Comparison of ENCODE assay signal across 15 cellular contexts in the genomic region with DNA sequence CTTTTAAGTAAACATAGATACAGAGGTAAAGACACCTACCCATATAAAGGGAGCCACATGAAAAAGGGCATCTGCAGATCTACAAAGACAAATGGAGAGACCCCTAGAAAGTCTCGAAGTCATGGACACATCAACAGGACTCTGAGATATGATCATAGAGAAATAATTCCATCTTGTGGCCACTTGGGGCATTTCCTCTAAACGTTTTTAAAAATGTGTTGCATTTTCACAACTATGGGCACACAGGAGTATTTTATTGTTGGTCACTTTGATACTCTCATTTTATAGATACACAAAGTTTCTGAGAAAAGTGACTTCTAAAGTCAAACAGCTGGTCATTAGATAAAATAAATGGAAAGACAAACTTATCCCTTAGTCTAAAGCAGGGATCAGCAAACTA.
"Had no signal": no experiment of that assay in that cellular context is flagged by ENCODE, and none has a peak within 500 bp of the region (broad histone marks: within the 10 kb centered on the region; RNA-seq: fewer than 3 reads in every experiment).

No MANE protein-coding gene starts in this region.

- H3K36me3 Mint-ChIP-seq: stimulated activated effector memory CD8-positive, alpha-beta T cell treated with anti-CD3 and anti-CD28 coated beads, Interleukin-12 subunit alpha, Interleukin-12 subunit beta, amount 100 ng/mL, for 72 hours had no signal

- DNase-seq: activated CD4-positive, alpha-beta T cell treated with anti-CD3 and anti-CD28 coated beads for 1 hour; activated CD4-positive, alpha-beta T cell treated with anti-CD3 and anti-CD28 coated beads, Interleukin-2, amount 50 U/mL, for 4 hours; activated naive CD4-positive, alpha-beta T cell treated with Interleukin-2 at 50 U/mL for 16 hours; activated T-cell treated with anti-CD3 and anti-CD28 coated beads for 4 hours; islet precursor cell; mucosa of descending colon; naive thymus-derived CD8-positive, alpha-beta T cell; retina had no signal

- H3K9me3 ChIP-seq: ascending aorta, mucosa of descending colon, neutrophil, thoracic aorta had no signal

- H3K27me3 ChIP-seq: ascending aorta had no signal

- H3K4me3 Mint-ChIP-seq: activated T-helper 17 cell treated with anti-CD3 and anti-CD28 coated beads, Interleukin-2, amount 50 U/mL, for 72 hours; naive thymus-derived CD8-positive, alpha-beta T cell; stimulated activated effector memory CD8-positive, alpha-beta T cell treated with anti-CD3 and anti-CD28 coated beads, Interleukin-12 subunit alpha, Interleukin-12 subunit beta, amount 100 ng/mL, for 72 hours had no signal

- H3K4me1 Mint-ChIP-seq: activated T-helper 17 cell treated with anti-CD3 and anti-CD28 coated beads, Interleukin-2, amount 50 U/mL, for 72 hours had no signal

- H3K4me1 ChIP-seq: ascending aorta had no signal

- H3K27ac ChIP-seq: ascending aorta, neutrophil, thoracic aorta had no signal

- H3K36me3 ChIP-seq: ascending aorta, neutrophil, thoracic aorta had no signal

- H3K27ac Mint-ChIP-seq: activated T-helper 17 cell treated with anti-CD3 and anti-CD28 coated beads, Interleukin-2, amount 50 U/mL, for 72 hours; naive thymus-derived CD8-positive, alpha-beta T cell; stimulated activated effector memory CD8-positive, alpha-beta T cell treated with anti-CD3 and anti-CD28 coated beads, Interleukin-12 subunit alpha, Interleukin-12 subunit beta, amount 100 ng/mL, for 72 hours had no signal

- ATAC-seq: activated T-helper 17 cell treated with anti-CD3 and anti-CD28 coated beads, Interleukin-2, amount 50 U/mL, for 72 hours; esophagus mucosa; left lobe of liver; mucosa of descending colon; naive thymus-derived CD8-positive, alpha-beta T cell; stimulated activated effector memory CD8-positive, alpha-beta T cell treated with anti-CD3 and anti-CD28 coated beads, Interleukin-12 subunit alpha, Interleukin-12 subunit beta, amount 100 ng/mL, for 72 hours had no signal

- H3K4me3 ChIP-seq: ascending aorta, mucosa of descending colon, thoracic aorta had no signal
